Comparison of ENCODE assay signal across 8 cellular contexts in genomic region chr4:6782147-6782845, GRCh38. TPM values are rescaled to one million over a fixed set of nuclear protein-coding genes. Genes with fewer than 3 reads are reported as not detected.
DNase-seq lines count a peak whose midpoint lies in the region; ATAC-seq, FAIRE-seq and TF ChIP-seq lines count a peak whose summit lies in the region.

A gene with protein sequence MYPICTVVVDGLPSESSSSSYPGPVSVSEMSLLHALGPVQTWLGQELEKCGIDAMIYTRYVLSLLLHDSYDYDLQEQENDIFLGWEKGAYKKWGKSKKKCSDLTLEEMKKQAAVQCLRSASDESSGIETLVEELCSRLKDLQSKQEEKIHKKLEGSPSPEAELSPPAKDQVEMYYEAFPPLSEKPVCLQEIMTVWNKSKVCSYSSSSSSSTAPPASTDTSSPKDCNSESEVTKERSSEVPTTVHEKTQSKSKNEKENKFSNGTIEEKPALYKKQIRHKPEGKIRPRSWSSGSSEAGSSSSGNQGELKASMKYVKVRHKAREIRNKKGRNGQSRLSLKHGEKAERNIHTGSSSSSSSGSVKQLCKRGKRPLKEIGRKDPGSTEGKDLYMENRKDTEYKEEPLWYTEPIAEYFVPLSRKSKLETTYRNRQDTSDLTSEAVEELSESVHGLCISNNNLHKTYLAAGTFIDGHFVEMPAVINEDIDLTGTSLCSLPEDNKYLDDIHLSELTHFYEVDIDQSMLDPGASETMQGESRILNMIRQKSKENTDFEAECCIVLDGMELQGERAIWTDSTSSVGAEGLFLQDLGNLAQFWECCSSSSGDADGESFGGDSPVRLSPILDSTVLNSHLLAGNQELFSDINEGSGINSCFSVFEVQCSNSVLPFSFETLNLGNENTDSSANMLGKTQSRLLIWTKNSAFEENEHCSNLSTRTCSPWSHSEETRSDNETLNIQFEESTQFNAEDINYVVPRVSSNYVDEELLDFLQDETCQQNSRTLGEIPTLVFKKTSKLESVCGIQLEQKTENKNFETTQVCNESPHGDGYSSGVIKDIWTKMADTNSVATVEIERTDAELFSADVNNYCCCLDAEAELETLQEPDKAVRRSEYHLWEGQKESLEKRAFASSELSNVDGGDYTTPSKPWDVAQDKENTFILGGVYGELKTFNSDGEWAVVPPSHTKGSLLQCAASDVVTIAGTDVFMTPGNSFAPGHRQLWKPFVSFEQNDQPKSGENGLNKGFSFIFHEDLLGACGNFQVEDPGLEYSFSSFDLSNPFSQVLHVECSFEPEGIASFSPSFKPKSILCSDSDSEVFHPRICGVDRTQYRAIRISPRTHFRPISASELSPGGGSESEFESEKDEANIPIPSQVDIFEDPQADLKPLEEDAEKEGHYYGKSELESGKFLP (N-terminal part only) (plus strand): TSS chr4:6782727. CDS start chr4:6824454, 41,727 bp downstream.

- H3K36me3 ChIP-seq in ACC112 (ENCODE audit: insufficient read depth, low read length) (no peaks in the 10 kb centered on the region), small intestine (ENCODE audit: control insufficient read depth in 2 of 2, insufficient read depth in 2 of 2, low read length in 2 of 2) (no peaks in the 10 kb centered on the region)

- H3K4me3 ChIP-seq in ACC112 (ENCODE audit: low read depth, low read length) = peak within 1 kb of the TSS; percentile 98
- H3K4me3 ChIP-seq in small intestine (ENCODE audit: low read depth in 1 of 2, low read length in 2 of 2) = peak within 1 kb of the TSS; percentile 97 to 98

- peak; percentile 16; the same call in 1 of the 2 replicates for TF ChIP-seq CTCF in VCaP (conservative IDR thresholded peaks at IDR 0.05)

- peak within 1 kb of the TSS; percentile 99 for H2AFZ ChIP-seq in ACC112 (ENCODE audit: low read length, unreplicated experiment)

- H3K27me3 ChIP-seq in ACC112 (ENCODE audit: insufficient read depth, low read length) (no peaks in the 10 kb centered on the region), small intestine (ENCODE audit: control insufficient read depth in 2 of 2, insufficient read depth in 2 of 2, low read length in 2 of 2) (no peaks in the 10 kb centered on the region)

- 0 to 1% (median 0%) methylated on average over 55 to 100 of the region's 100 CpGs for WGBS in small intestine, 3 donors

- FAIRE-seq in small intestine (lab: Jason Lieb, UNC) = no peak

- no peaks in the 10 kb centered on the region for H3K9me3 ChIP-seq in small intestine (ENCODE audit: control insufficient read depth, low read depth)

- peak within 1 kb of the TSS; percentile 79 for H3K27ac ChIP-seq in ACC112 (ENCODE audit: low read depth, low read length)
- peak within 1 kb of the TSS; percentile 96 for H3K27ac ChIP-seq in VCaP
- H3K27ac ChIP-seq in small intestine (ENCODE audit: low read depth in 1 of 2, low read length in 1 of 2) = peak within 1 kb of the TSS; percentile 99 to 100

- H3K79me2 ChIP-seq in ACC112 (ENCODE audit: control insufficient read depth, insufficient read depth, low read length, unreplicated experiment) = peaks cover 37% of the 10 kb centered on the region

- ATAC-seq in GM18868 (IDR thresholded peaks at IDR 0.05; ENCODE audit: unreplicated experiment) (peak; percentile 68), HG03108 (IDR thresholded peaks at IDR 0.05; ENCODE audit: unreplicated experiment) (peak; percentile 63)

- in situ Hi-C loops in T47D (cut with HindIII; ENCODE audit: low pct_unique_long_range_greater_than_20kb, low sequenced_read_pairs) = no loop called here

- DNase-seq in NCI-H2196 (lab: John Stamatoyannopoulos, UW; ENCODE audit: unreplicated experiment) = peak; percentile 98
- DNase-seq in T47D (ENCODE audit: low read depth in 1 of 2, low spot score in 1 of 2) = peak; percentile 94 to 96
- DNase-seq in iPS-NIHi11 (ENCODE audit: low spot score) = peak; percentile 97
- peak; percentile 86 for DNase-seq in small intestine

- H3K4me1 ChIP-seq in ACC112 (ENCODE audit: control insufficient read depth, insufficient read depth, low read length, unreplicated experiment) (peaks cover 5% of the 10 kb centered on the region), small intestine (ENCODE audit: control insufficient read depth in 2 of 2, insufficient read depth in 1 of 2, low read depth in 1 of 2, low read length in 1 of 2) (peaks cover 0 to 4% of the 10 kb centered on the region in 2 donors)

RNA-seq across cellular contexts. Expression of the gene that starts here (rescaled TPM):
- polyA plus RNA-seq in small intestine = 10 to 100 TPM in 1 of 3 donors, 1 to 10 TPM in 2; 6.7 to 10.5 (median 6.8) TPM

Comparison
In these comparisons a context has a peak if more than half of its experiments do, and no peak if none do; other contexts are left out.
1. Peak in every context shown above with its lines: DNase-seq, ATAC-seq, H3K4me3 ChIP-seq and H3K27ac ChIP-seq.